ENCODE assay signal across 8 cellular contexts in the genomic region with DNA sequence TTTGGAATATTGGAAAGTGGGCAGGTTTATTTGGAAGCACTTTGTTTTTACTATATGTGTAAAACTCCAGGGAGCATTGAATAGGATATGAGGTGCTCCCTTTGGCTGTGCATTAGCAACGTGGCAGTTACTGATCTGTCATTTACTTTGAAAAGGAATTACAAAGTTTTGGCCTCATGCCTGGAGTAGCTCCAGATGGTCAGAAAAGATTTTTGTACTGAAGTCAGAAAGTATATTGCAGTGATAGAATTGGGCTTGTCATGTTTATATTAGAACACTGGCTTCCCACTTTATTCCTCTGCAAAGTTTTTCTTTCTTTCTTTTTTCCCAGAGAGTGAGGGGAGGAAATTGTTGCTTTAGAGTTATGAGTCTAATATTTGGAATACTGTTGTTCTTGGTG. TPM values are rescaled to one million over a fixed set of nuclear protein-coding genes. Genes with fewer than 3 reads are reported as not detected.
A peak's percentile ranks its signal among the peaks of the same experiment; 100 is the strongest.
DNase-seq lines count a peak whose midpoint lies in the region; ATAC-seq, FAIRE-seq and TF ChIP-seq lines count a peak whose summit lies in the region.

No MANE protein-coding gene starts in this region.

- peak overlapping the region; percentile 23 for H3K4me3 Mint-ChIP-seq in endothelial cell (ENCODE audit: unreplicated experiment)
- peak overlapping the region; percentile 43 for H3K4me3 Mint-ChIP-seq in osteocyte (ENCODE audit: unreplicated experiment)

- H3K9me3 Mint-ChIP-seq in endothelial cell (ENCODE audit: unreplicated experiment) (no peaks in the 10 kb centered on the region), osteocyte (ENCODE audit: unreplicated experiment) (no peaks in the 10 kb centered on the region)

- ATAC-seq in GM18519 (IDR thresholded peaks at IDR 0.05; ENCODE audit: low FRiP score, unreplicated experiment) = no peak

- H3K36me3 Mint-ChIP-seq in endothelial cell (ENCODE audit: low read depth, unreplicated experiment) = peaks cover 32% of the 10 kb centered on the region
- peaks cover 29% of the 10 kb centered on the region for H3K36me3 Mint-ChIP-seq in osteocyte (ENCODE audit: unreplicated experiment)

- TF ChIP-seq CTCF in endothelial cell (IDR thresholded peaks at IDR 0.05; ENCODE audit: unreplicated experiment) (no peak), osteocyte (IDR thresholded peaks at IDR 0.05) (no peak)

- peak; percentile 63 for DNase-seq in EL
- DNase-seq in NCI-H69 (lab: John Stamatoyannopoulos, UW) = peak; percentile 95
- no peak for DNase-seq in endothelial cell (ENCODE audit: low spot score)
- no peak for DNase-seq in osteocyte (ENCODE audit: extremely low spot score, unreplicated experiment)
- DNase-seq in activated naive CD4-positive, alpha-beta T cell treated with anti-CD3 and anti-CD28 coated beads, Interleukin-2, amount 50 U/mL, for 16 hours = no peak
- DNase-seq in urothelium cell line (ENCODE audit: low spot score) = no peak
- no peak for DNase-seq in germinal center (ENCODE audit: low spot score)

- FAIRE-seq in urothelium cell line (lab: Jason Lieb, UNC) = no peak

- H3K27me3 Mint-ChIP-seq in endothelial cell (ENCODE audit: unreplicated experiment) (peaks cover 3% of the 10 kb centered on the region), osteocyte (ENCODE audit: unreplicated experiment) (no peaks in the 10 kb centered on the region)

- H3K27ac Mint-ChIP-seq in endothelial cell (ENCODE audit: unreplicated experiment) (peak overlapping the region; percentile 84), osteocyte (ENCODE audit: unreplicated experiment) (peak overlapping the region; percentile 92)

- H3K4me1 Mint-ChIP-seq in endothelial cell (ENCODE audit: unreplicated experiment) = peaks cover 64% of the 10 kb centered on the region
- peaks cover 95% of the 10 kb centered on the region for H3K4me1 Mint-ChIP-seq in osteocyte (ENCODE audit: unreplicated experiment)

RNA-seq across cellular contexts. Expression of a gene that starts 26.2 kb away (rescaled TPM):
- total RNA-seq in endothelial cell (ENCODE audit: unreplicated experiment) = 204 TPM
- 224 and 240 TPM in 2 replicates for total RNA-seq in osteocyte

Comparison
In these comparisons a context has a peak if more than half of its experiments do, and no peak if none do; other contexts are left out.
1. DNase-seq: peak in EL (single experiment) and NCI-H69 (single experiment); none in endothelial cell (single experiment), osteocyte (single experiment), activated naive CD4-positive, alpha-beta T cell treated with anti-CD3 and anti-CD28 coated beads, Interleukin-2, amount 50 U/mL, for 16 hours (single experiment), urothelium cell line (single experiment) and germinal center (single experiment).